ENCODE assay signal across 16 cellular contexts in the genomic region with DNA sequence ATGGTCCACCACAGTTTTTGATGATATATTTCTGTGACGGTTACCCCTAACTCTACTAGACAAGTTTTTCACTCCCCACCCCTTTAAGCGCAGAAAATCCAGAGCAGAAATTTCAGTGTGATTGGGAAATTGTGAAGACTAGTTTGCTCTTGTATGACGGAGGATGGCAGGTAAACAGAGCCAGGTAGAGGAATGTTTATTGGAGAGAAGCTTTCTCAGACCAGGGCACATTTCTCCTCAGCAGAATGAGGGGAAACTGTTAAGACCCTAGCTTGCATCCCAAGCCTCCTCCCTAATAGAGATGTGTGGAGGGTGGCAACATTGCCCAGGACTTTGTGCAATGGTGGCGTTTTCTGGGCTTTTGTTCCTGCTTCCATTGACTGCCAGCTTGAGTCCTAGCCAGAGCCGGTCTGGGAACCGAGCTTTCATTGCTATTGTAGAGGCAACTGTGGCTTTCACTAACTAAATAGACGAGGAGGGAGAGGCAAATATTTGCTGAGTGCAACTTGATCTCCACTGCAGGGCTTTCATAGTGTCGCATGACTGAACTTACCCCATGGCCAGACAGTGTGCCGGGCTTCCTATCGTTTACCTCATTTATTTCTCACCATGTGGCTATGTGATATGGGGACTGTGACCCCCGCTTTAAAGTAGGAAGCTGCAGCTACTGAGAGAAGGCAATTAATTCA.
DNase-seq lines count a peak whose midpoint lies in the region; ATAC-seq and TF ChIP-seq lines count a peak whose summit lies in the region.
"Had no signal": no experiment of that assay in that cellular context is flagged by ENCODE, and none has a peak within 500 bp of the region (broad histone marks: within the 10 kb centered on the region; RNA-seq: fewer than 3 reads in every experiment).

No MANE protein-coding gene starts in this region.

- no peak overlapping the region for H3K9ac ChIP-seq in HUES48 (ENCODE audit: low read depth, low read length)

- H3K36me3 Mint-ChIP-seq in nephron progenitor cell (ENCODE audit: low read depth): no peaks in the 10 kb centered on the region
- H3K36me3 Mint-ChIP-seq in natural killer cell treated with Interleukin-12 subunit alpha and Interleukin-12 subunit beta and Interleukin-15 and Interleukin-18, amount 100 ng/mL, for 72 hours: no peaks in the 10 kb centered on the region

- H3K4me3 ChIP-seq in HUES48 (ENCODE audit: low read depth, low read length) (no peak overlapping the region), tibial nerve (no peak overlapping the region), brain microvascular endothelial cell (ENCODE audit: low read depth, low read length) (no peak overlapping the region)
- H3K4me3 ChIP-seq: K562 had no signal

- H3K27me3 ChIP-seq in HUES48 (ENCODE audit: control insufficient read depth, insufficient read depth, low read length) (no peaks in the 10 kb centered on the region), tibial nerve (no peaks in the 10 kb centered on the region), brain microvascular endothelial cell (replicated peaks) (no peaks in the 10 kb centered on the region)

- TF ChIP-seq CTCF in nephron progenitor cell (IDR thresholded peaks at IDR 0.05) (no peak), tibial nerve (IDR thresholded peaks at IDR 0.05) (no peak), brain microvascular endothelial cell (IDR thresholded peaks at IDR 0.05; ENCODE audit: low read depth, low read length, missing control alignments) (no peak)

- DNase-seq in NCI-H2029 (lab: John Stamatoyannopoulos, UW) (peak; percentile 89), SHP77 (lab: John Stamatoyannopoulos, UW) (peak; percentile 93 to 95), nephron progenitor cell (peak; percentile 17), tibial nerve (ENCODE audit: low spot score in 2 of 2) (no peak), brain microvascular endothelial cell (no peak)
- DNase-seq in natural killer cell treated with Interleukin-12 subunit alpha and Interleukin-12 subunit beta and Interleukin-15 and Interleukin-18, amount 100 ng/mL, for 72 hours (ENCODE audit: low spot score): no peak
- DNase-seq: activated CD4-positive, alpha-beta T cell treated with anti-CD3 and anti-CD28 coated beads, Interleukin-2, amount 50 U/mL, for 48 hours; activated effector memory CD4-positive, alpha-beta T cell treated with Interleukin-2 at 50 U/mL for 16 hours; glutamatergic neuron; NCI-H524; small intestine; T-helper 9 cell had no signal

- no peaks in the 10 kb centered on the region for H3K36me3 ChIP-seq in HUES48 (ENCODE audit: control insufficient read depth, insufficient read depth, low read length)
- H3K36me3 ChIP-seq in tibial nerve: no peaks in the 10 kb centered on the region
- H3K36me3 ChIP-seq in brain microvascular endothelial cell (replicated peaks): no peaks in the 10 kb centered on the region

- ATAC-seq in GM19467 (IDR thresholded peaks at IDR 0.05; ENCODE audit: unreplicated experiment): no peak
- no peak for ATAC-seq in natural killer cell treated with Interleukin-12 subunit alpha and Interleukin-12 subunit beta and Interleukin-15 and Interleukin-18, amount 100 ng/mL, for 72 hours
- ATAC-seq: K562 had no signal

- H3K4me3 Mint-ChIP-seq in nephron progenitor cell: no peak overlapping the region
- H3K4me3 Mint-ChIP-seq in natural killer cell treated with Interleukin-12 subunit alpha and Interleukin-12 subunit beta and Interleukin-15 and Interleukin-18, amount 100 ng/mL, for 72 hours: no peak overlapping the region
- H3K4me3 Mint-ChIP-seq: neural crest cell had no signal

- WGBS in tibial nerve, 2 donors: 75 to 79% methylated on average over 11 of the region's 11 CpGs

- H3K4me1 Mint-ChIP-seq in nephron progenitor cell: peaks cover 50% of the 10 kb centered on the region
- H3K4me1 Mint-ChIP-seq in natural killer cell treated with Interleukin-12 subunit alpha and Interleukin-12 subunit beta and Interleukin-15 and Interleukin-18, amount 100 ng/mL, for 72 hours (ENCODE audit: low read depth in 2 of 2): peaks cover 0 to 6% of the 10 kb centered on the region in 2 donors
- H3K4me1 Mint-ChIP-seq: neural crest cell had no signal

- TF ChIP-seq POLR2A in tibial nerve (IDR thresholded peaks at IDR 0.05): no peak

- no peak for TF ChIP-seq EP300 in tibial nerve (IDR thresholded peaks at IDR 0.05)

- H3K9me3 Mint-ChIP-seq in nephron progenitor cell: peaks cover under 1% of the 10 kb centered on the region
- no peaks in the 10 kb centered on the region for H3K9me3 Mint-ChIP-seq in natural killer cell treated with Interleukin-12 subunit alpha and Interleukin-12 subunit beta and Interleukin-15 and Interleukin-18, amount 100 ng/mL, for 72 hours
- H3K9me3 Mint-ChIP-seq: neural crest cell had no signal

- H3K27me3 Mint-ChIP-seq in nephron progenitor cell (ENCODE audit: low read depth, poor library complexity): peaks cover 4% of the 10 kb centered on the region
- H3K27me3 Mint-ChIP-seq in natural killer cell treated with Interleukin-12 subunit alpha and Interleukin-12 subunit beta and Interleukin-15 and Interleukin-18, amount 100 ng/mL, for 72 hours: peaks cover 20 to 26% of the 10 kb centered on the region in 2 donors

- peak overlapping the region; percentile 93 for H3K27ac Mint-ChIP-seq in nephron progenitor cell
- H3K27ac Mint-ChIP-seq in natural killer cell treated with Interleukin-12 subunit alpha and Interleukin-12 subunit beta and Interleukin-15 and Interleukin-18, amount 100 ng/mL, for 72 hours: no peak overlapping the region

- in situ Hi-C loops in brain microvascular endothelial cell (cut with HindIII; ENCODE audit: low pct_ligation_motif_present, low sequenced_read_pairs): no loop called here

- H3K9me3 ChIP-seq in HUES48 (ENCODE audit: control insufficient read depth, insufficient read depth, low read length): no peaks in the 10 kb centered on the region
- H3K9me3 ChIP-seq in tibial nerve: no peaks in the 10 kb centered on the region

- peak overlapping the region; percentile 26 for H3K27ac ChIP-seq in HUES48 (ENCODE audit: low read depth, low read length)
- no peak overlapping the region for H3K27ac ChIP-seq in tibial nerve
- no peak overlapping the region for H3K27ac ChIP-seq in brain microvascular endothelial cell

- peaks cover 6% of the 10 kb centered on the region; the same call in 1 of the 2 replicates for H3K4me1 ChIP-seq in HUES48 (ENCODE audit: control insufficient read depth, insufficient read depth, low read length)
- no peaks in the 10 kb centered on the region for H3K4me1 ChIP-seq in tibial nerve

Comparison
In these comparisons a context has a peak if more than half of its experiments do, and no peak if none do; other contexts are left out.
1. DNase-seq: peak in NCI-H2029 (single experiment), SHP77 (2 of 2) and nephron progenitor cell (single experiment); none in tibial nerve (0 of 2), brain microvascular endothelial cell (single experiment) and natural killer cell treated with Interleukin-12 subunit alpha and Interleukin-12 subunit beta and Interleukin-15 and Interleukin-18, amount 100 ng/mL, for 72 hours (single experiment).